In genomic region chr2:156852681-156853080, GRCh38 we compare ENCODE assay signal across 27 cellular contexts.
"Had no signal": no experiment of that assay in that cellular context is flagged by ENCODE, and none has a peak within 500 bp of the region (broad histone marks: within the 10 kb centered on the region; RNA-seq: fewer than 3 reads in every experiment).

No MANE protein-coding gene starts in this region.

- H3K4me3 ChIP-seq: Peyer's patch, SJSA1 had no signal

- H3K9me3 ChIP-seq: Peyer's patch, SJSA1, SK-N-SH had no signal

- H3K27me3 ChIP-seq: Peyer's patch, SJSA1 had no signal

- H3K4me1 ChIP-seq: Peyer's patch, SJSA1 had no signal

- H3K4me2 ChIP-seq: KMS-11, SK-N-SH had no signal

- DNase-seq: activated CD4-positive, alpha-beta T cell treated with anti-CD3 and anti-CD28 coated beads, Interleukin-2, amount 50 U/mL, for 4 hours; activated CD8-positive, alpha-beta T cell treated with anti-CD3 and anti-CD28 coated beads for 36 hours; activated effector memory CD4-positive, alpha-beta T cell treated with anti-CD3 and anti-CD28 coated beads, Interleukin-2, amount 50 U/mL, for 16 hours; activated naive CD4-positive, alpha-beta T cell; activated naive CD4-positive, alpha-beta T cell treated with anti-CD3 and anti-CD28 coated beads, Interleukin-2, amount 50 U/mL, for 16 hours; activated naive CD8-positive, alpha-beta T cell treated with anti-CD3 and anti-CD28 coated beads for 36 hours; activated T-cell treated with anti-CD3 and anti-CD28 coated beads, Interleukin-2, amount 50 U/mL, for 1 hour; activated T-cell treated with anti-CD3 and anti-CD28 coated beads, Interleukin-2, amount 50 U/mL, for 72 hours; amniotic stem cell; aorta; caudate nucleus; NCI-H1092 treated with DMSO at 0.1 percent for 48 hours; NCI-H146; NCI-H2029 treated with DMSO at 0.1 percent for 48 hours; NCI-H2107; NCI-H226; NCI-H446 treated with DMSO at 0.1 percent for 48 hours; NK-92 treated with Interleukin-12 subunit alpha and Interleukin-12 subunit beta, amount 100 ng/mL, for 24 hours; PC-3; Peyer's patch; RPMI8226; SHP77 treated with DMSO at 0.1 percent for 48 hours; SK-N-SH had no signal

- H3K27ac ChIP-seq: KMS-11, Peyer's patch, SJSA1 had no signal

- ATAC-seq: activated CD8-positive, alpha-beta T cell treated with anti-CD3 and anti-CD28 coated beads for 36 hours; activated T-cell treated with anti-CD3 and anti-CD28 coated beads, Interleukin-2, amount 50 U/mL, for 72 hours; activated T-helper 17 cell treated with anti-CD3 and anti-CD28 coated beads, Interleukin-2, amount 50 U/mL, for 72 hours; PC-3 had no signal

- H3K9ac ChIP-seq: KMS-11, SK-N-SH had no signal

- H3K36me3 ChIP-seq: Peyer's patch, SJSA1 had no signal

- FAIRE-seq: TTC549 had no signal
